11 cellular contexts compared by ENCODE assay signal in genomic region chr9:132430998-132431397, GRCh38. TPM values are rescaled to one million over a fixed set of nuclear protein-coding genes. Genes with fewer than 3 reads are reported as not detected.
"Had no signal": no experiment of that assay in that cellular context is flagged by ENCODE, and none has a peak within 500 bp of the region (broad histone marks: within the 10 kb centered on the region; RNA-seq: fewer than 3 reads in every experiment).

No MANE protein-coding gene starts in this region.

- H3K27ac ChIP-seq: HL-60 had no signal

- H3K4me3 ChIP-seq: HAP-1, K562 had no signal

- DNase-seq: GOT3, H7, HFFc6, IMR-90, KG1 had no signal

- FAIRE-seq: K562 had no signal

- ATAC-seq: HCT116, K562 had no signal

- H3K36me3 ChIP-seq: HAP-1 had no signal

- H3K9me3 ChIP-seq: HAP-1 had no signal

RNA-seq across cellular contexts. Expression of gene CFAP77, which starts 21.0 kb away (rescaled TPM):
- total RNA-seq: H4, HFFc6, HT1080, IMR-90, K562 had no signal
- polyA plus RNA-seq: IMR-90, K562 had no signal
